In genomic region chr18:1048048-1048447, GRCh38 we compare ENCODE assay signal across 21 cellular contexts.
DNase-seq lines count a peak whose midpoint lies in the region; ATAC-seq and TF ChIP-seq lines count a peak whose summit lies in the region.
"Had no signal": no experiment of that assay in that cellular context is flagged by ENCODE, and none has a peak within 500 bp of the region (broad histone marks: within the 10 kb centered on the region; RNA-seq: fewer than 3 reads in every experiment).

No MANE protein-coding gene starts in this region.

- no peak for TF ChIP-seq CTCF in RWPE1 (conservative IDR thresholded peaks at IDR 0.05; ENCODE audit: low read depth)

- POLR2A ChIA-PET in RWPE1 (lab: Yijun Ruan, JAX; ENCODE audit: low non-redundant PET), result no interaction called here

- DNase-seq in GM03348 (ENCODE audit: low spot score) (peak; percentile 11), RWPE1 (ENCODE audit: low spot score) (peak; percentile 7), epithelial cell of prostate (ENCODE audit: low read depth, low spot score) (no peak), skeletal muscle cell (ENCODE audit: low read depth) (peak; percentile 3)
- no peak for DNase-seq in effector CD4-positive, alpha-beta T cell
- DNase-seq: activated CD4-positive, CD25-positive, alpha-beta regulatory T cell; activated naive CD8-positive, alpha-beta T cell treated with anti-CD3 and anti-CD28 coated beads, Interleukin-2, amount 10 ng/mL, durations not matched to agents 7 days and 5 days; CD8-positive, alpha-beta memory T cell; DMS79 treated with DMSO at 0.1 percent for 48 hours; GOT3; heart left ventricle; MG63; NCI-H146; PC-9; stimulated activated CD4-positive, alpha-beta T cell treated with anti-CD3 and anti-CD28 coated beads, Interleukin-15, amount 100 ng/mL, for 24 hours; T1000 had no signal

- CTCF ChIA-PET in RWPE1 (lab: Yijun Ruan, JAX), result interaction anchor here (0.5 kb wide), 1 partner anchor 122 kb away, joined by 3 read pairs; no protein-coding TSS in a partner anchor

- ATAC-seq in GM19324 (IDR thresholded peaks at IDR 0.05; ENCODE audit: low FRiP score, unreplicated experiment), result no peak
- no peak for ATAC-seq in HG02623 (IDR thresholded peaks at IDR 0.05; ENCODE audit: unreplicated experiment)
- ATAC-seq: esophagus mucosa, heart left ventricle, SK-N-SH treated with all-trans-retinoic acid at 6 μM for 48 hours had no signal

- no peak overlapping the region for H3K27ac ChIP-seq in RWPE1
- peak overlapping the region; percentile 19 for H3K27ac ChIP-seq in epithelial cell of prostate
- H3K27ac ChIP-seq: heart left ventricle, PC-9, right atrium auricular region had no signal

- no peak overlapping the region for H3K4me3 ChIP-seq in skeletal muscle cell (ENCODE audit: low read depth, low read length)
- H3K4me3 ChIP-seq: heart left ventricle, MG63, PC-9, right atrium auricular region had no signal

Comparison
In these comparisons a context has a peak if more than half of its experiments do, and no peak if none do; other contexts are left out.
1. DNase-seq: peak in GM03348 (single experiment), RWPE1 (single experiment) and skeletal muscle cell (single experiment); none in epithelial cell of prostate (single experiment) and effector CD4-positive, alpha-beta T cell (single experiment).